ENCODE assay signal across 31 cellular contexts in genomic region chr10:101785801-101786200, GRCh38. TPM values are rescaled to one million over a fixed set of nuclear protein-coding genes. Genes with fewer than 3 reads are reported as not detected.
DNase-seq lines count a peak whose midpoint lies in the region; ATAC-seq, FAIRE-seq and TF ChIP-seq lines count a peak whose summit lies in the region.
"Had no signal": no experiment of that assay in that cellular context is flagged by ENCODE, and none has a peak within 500 bp of the region (broad histone marks: within the 10 kb centered on the region; RNA-seq: fewer than 3 reads in every experiment).

No MANE protein-coding gene starts in this region.

- CTCF ChIA-PET in Calu3 (lab: Charles Lee) (no interaction called here), GM12878 (lab: Yijun Ruan, JAX) (interaction anchor here (0.6 to 9.8 kb wide), 2 partner anchors 56 to 185 kb away, joined by 3 to 334 read pairs; no protein-coding TSS in a partner anchor)

- no peak overlapping the region for H3K4me2 ChIP-seq in GM12878 (ENCODE audit: control insufficient read depth, insufficient read depth)
- H3K4me2 ChIP-seq: smooth muscle cell had no signal

- H3K36me3 Mint-ChIP-seq in activated T-cell treated with anti-CD3 and anti-CD28 coated beads, Interleukin-2, amount 50 U/mL, for 72 hours (ENCODE audit: insufficient read depth in 2 of 2) = peaks cover 0 to 12% of the 10 kb centered on the region in 2 donors
- peaks cover 32% of the 10 kb centered on the region for H3K36me3 Mint-ChIP-seq in activated T-cell treated with anti-CD3 and anti-CD28 coated beads, Interleukin-2, amount 50 U/mL, for 4 hours (ENCODE audit: insufficient read depth)
- peaks cover 59% of the 10 kb centered on the region for H3K36me3 Mint-ChIP-seq in Calu3 (ENCODE audit: insufficient read depth, unreplicated experiment)
- peaks cover 36% of the 10 kb centered on the region for H3K36me3 Mint-ChIP-seq in nephron (ENCODE audit: low read depth)

- peak overlapping the region; percentile 14 for H3K27ac Mint-ChIP-seq in activated T-cell treated with anti-CD3 and anti-CD28 coated beads, Interleukin-2, amount 50 U/mL, for 72 hours
- H3K27ac Mint-ChIP-seq in Calu3 (ENCODE audit: unreplicated experiment) (peak overlapping the region; percentile 52), nephron (no peak overlapping the region)
- H3K27ac Mint-ChIP-seq: dendritic cell treated with granulocyte-macrophage colony-stimulating factor and Interleukin-4, amounts not matched to agents 40 ng/mL and 50 ng/mL, for 4 days had no signal

- H4K20me1 ChIP-seq in GM12878 (ENCODE audit: control insufficient read depth, insufficient read depth) = no peaks in the 10 kb centered on the region

- H3K4me1 Mint-ChIP-seq in activated T-cell treated with anti-CD3 and anti-CD28 coated beads, Interleukin-2, amount 50 U/mL, for 72 hours (ENCODE audit: low read depth) = peaks cover 43% of the 10 kb centered on the region
- peaks cover 40% of the 10 kb centered on the region for H3K4me1 Mint-ChIP-seq in activated T-cell treated with anti-CD3 and anti-CD28 coated beads, Interleukin-2, amount 50 U/mL, for 4 hours (ENCODE audit: low read depth)
- H3K4me1 Mint-ChIP-seq in Calu3 (ENCODE audit: low read depth, unreplicated experiment) (peaks cover 34% of the 10 kb centered on the region), nephron (peaks cover 36% of the 10 kb centered on the region)

- RAD21 ChIA-PET in GM12878 (lab: Charles Lee; ENCODE audit: unreplicated experiment) = interaction anchor here (7.9 kb wide), 1 partner anchor 185 kb away, joined by 172 read pairs; no protein-coding TSS in a partner anchor

- H3K36me3 ChIP-seq in GM12878 (ENCODE audit: control insufficient read depth in 2 of 2, insufficient read depth in 2 of 2, low read length in 1 of 2) = peaks cover 6 to 29% of the 10 kb centered on the region in 2 experiments

- no peak for TF ChIP-seq CTCF in Calu3 (IDR thresholded peaks at IDR 0.05; ENCODE audit: unreplicated experiment)
- no peak for TF ChIP-seq CTCF in GM12878 (IDR thresholded peaks at IDR 0.05 in 2 of 3, conservative IDR thresholded peaks at IDR 0.05 in 1 of 3; ENCODE audit: control insufficient read depth in 2 of 3, extremely low read depth in 1 of 3, insufficient read depth in 1 of 3, low read depth in 3 of 3, low read length in 3 of 3)
- no peak for TF ChIP-seq CTCF in nephron (IDR thresholded peaks at IDR 0.05; ENCODE audit: unreplicated experiment in 3 of 3)

- POLR2A ChIA-PET in GM12878 (lab: Charles Lee) = interaction anchor here (0.6 kb wide), 1 partner anchor 53 kb away, joined by 3 read pairs; no protein-coding TSS in a partner anchor

- peaks cover 11% of the 10 kb centered on the region for H3K79me2 ChIP-seq in GM12878 (ENCODE audit: control insufficient read depth, insufficient read depth, low read length)

- no peaks in the 10 kb centered on the region for H3K27me3 ChIP-seq in GM12878 (replicated peaks in 1 of 2; ENCODE audit: control insufficient read depth in 2 of 2, insufficient read depth in 2 of 2, low read length in 1 of 2)
- H3K27me3 ChIP-seq: ascending aorta, BE2C, left lung, SJCRH30 had no signal

- no peak overlapping the region for H2AFZ ChIP-seq in GM12878 (ENCODE audit: control insufficient read depth, low read depth, low read length)

- TF ChIP-seq POLR2A in GM12878 (IDR thresholded peaks at IDR 0.05; ENCODE audit: low read depth, low read length) = no peak

- no peak overlapping the region for H3K9ac ChIP-seq in GM12878 (ENCODE audit: control insufficient read depth, insufficient read depth, low read length)

- FAIRE-seq in GM12878 (lab: Jason Lieb, UNC) = no peak
- FAIRE-seq: HTR-8/SVneo, islet of Langerhans, RCC 7860 had no signal

- ATAC-seq in activated T-cell treated with anti-CD3 and anti-CD28 coated beads, Interleukin-2, amount 50 U/mL, for 72 hours (replicated peaks in 1 of 2) = no peak
- ATAC-seq in activated T-cell treated with anti-CD3 and anti-CD28 coated beads, Interleukin-2, amount 50 U/mL, for 4 hours = no peak
- ATAC-seq in GM12878 (no peak), HG03135 (IDR thresholded peaks at IDR 0.05; ENCODE audit: unreplicated experiment) (no peak)
- ATAC-seq: left lung had no signal

- peaks cover 17% of the 10 kb centered on the region for H3K4me1 ChIP-seq in GM12878 (ENCODE audit: control insufficient read depth, insufficient read depth, low read length)

- no peak for TF ChIP-seq RAD21 in GM12878 (IDR thresholded peaks at IDR 0.05; ENCODE audit: insufficient read depth, low read depth, low read length)

- no peak overlapping the region for H3K27ac ChIP-seq in GM12878 (ENCODE audit: control insufficient read depth, insufficient read depth)
- H3K27ac ChIP-seq: ascending aorta, left lung, SJCRH30 had no signal

- WGBS in GM12878 (ENCODE audit: insufficient coverage, insufficient replicate concordance, low lambda C conversion rate, missing lambda C conversion rate) = 100% methylated on average over 2 of the region's 2 CpGs

- no peak for TF ChIP-seq EP300 in GM12878 (IDR thresholded peaks at IDR 0.05; ENCODE audit: borderline replicate concordance in 1 of 2, control insufficient read depth in 1 of 2, low read depth in 2 of 2, low read length in 2 of 2)

- H3K9me3 ChIP-seq in GM12878 (replicated peaks; ENCODE audit: control insufficient read depth, insufficient read depth, low read length) = no peaks in the 10 kb centered on the region
- H3K9me3 ChIP-seq: ascending aorta, BE2C, left lung, SJCRH30 had no signal

- H3K9me3 Mint-ChIP-seq in activated T-cell treated with anti-CD3 and anti-CD28 coated beads, Interleukin-2, amount 50 U/mL, for 72 hours = no peaks in the 10 kb centered on the region
- H3K9me3 Mint-ChIP-seq in activated T-cell treated with anti-CD3 and anti-CD28 coated beads, Interleukin-2, amount 50 U/mL, for 4 hours = no peaks in the 10 kb centered on the region
- H3K9me3 Mint-ChIP-seq in Calu3 (ENCODE audit: low read depth, unreplicated experiment) (no peaks in the 10 kb centered on the region), nephron (no peaks in the 10 kb centered on the region)
- H3K9me3 Mint-ChIP-seq: central memory CD8-positive, alpha-beta T cell; dendritic cell treated with granulocyte-macrophage colony-stimulating factor and Interleukin-4, amounts not matched to agents 40 ng/mL and 50 ng/mL, for 4 days; H9 had no signal

- in situ Hi-C loops in GM12878 (cut with MboI) = no loop called here

- no peak overlapping the region for H3K4me3 Mint-ChIP-seq in activated T-cell treated with anti-CD3 and anti-CD28 coated beads, Interleukin-2, amount 50 U/mL, for 72 hours
- no peak overlapping the region for H3K4me3 Mint-ChIP-seq in activated T-cell treated with anti-CD3 and anti-CD28 coated beads, Interleukin-2, amount 50 U/mL, for 4 hours
- no peak overlapping the region for H3K4me3 Mint-ChIP-seq in Calu3 (ENCODE audit: low read depth, unreplicated experiment)
- peak overlapping the region; percentile 1 to 57 (median 1) for H3K4me3 Mint-ChIP-seq in nephron
- H3K4me3 Mint-ChIP-seq: central memory CD8-positive, alpha-beta T cell; dendritic cell treated with granulocyte-macrophage colony-stimulating factor and Interleukin-4, amounts not matched to agents 40 ng/mL and 50 ng/mL, for 4 days; H9 had no signal

- H3K27me3 Mint-ChIP-seq in activated T-cell treated with anti-CD3 and anti-CD28 coated beads, Interleukin-2, amount 50 U/mL, for 72 hours (ENCODE audit: low read depth) = no peaks in the 10 kb centered on the region
- no peaks in the 10 kb centered on the region for H3K27me3 Mint-ChIP-seq in activated T-cell treated with anti-CD3 and anti-CD28 coated beads, Interleukin-2, amount 50 U/mL, for 4 hours (ENCODE audit: low read depth)
- H3K27me3 Mint-ChIP-seq in Calu3 (ENCODE audit: unreplicated experiment) (no peaks in the 10 kb centered on the region), nephron (ENCODE audit: low read depth) (peaks cover 16% of the 10 kb centered on the region)
- H3K27me3 Mint-ChIP-seq: central memory CD8-positive, alpha-beta T cell had no signal

- no peak for DNase-seq in activated T-cell treated with anti-CD3 and anti-CD28 coated beads, Interleukin-2, amount 50 U/mL, for 72 hours
- DNase-seq in activated T-cell treated with anti-CD3 and anti-CD28 coated beads, Interleukin-2, amount 50 U/mL, for 4 hours = no peak
- DNase-seq in Calu3 (no peak), GM12878 (ENCODE audit: low read depth, low spot score) (no peak), GOT3 (lab: John Stamatoyannopoulos, UW) (no peak)
- no peak for DNase-seq in stimulated activated CD4-positive, alpha-beta T cell treated with anti-CD3 and anti-CD28 coated beads, Interleukin-4, amount 100 ng/mL, for 1 hour
- DNase-seq: activated CD8-positive, alpha-beta memory T cell treated with anti-CD3 and anti-CD28 coated beads for 24 hours; activated naive CD4-positive, alpha-beta T cell; BE2C; DMS79 treated with DMSO at 0.1 percent for 48 hours; GF-D8; H9; KG1; left lung; NCI-H1417 treated with DMSO at 0.1 percent for 48 hours; NCI-H2081; NCI-H226; retina; SJCRH30; stimulated activated CD4-positive, alpha-beta T cell treated with anti-CD3 and anti-CD28 coated beads, Interleukin-1b, Interleukin-23, amount 100 ng/mL, for 48 hours; trophoblast cell had no signal

- intact Hi-C loops in Calu3 (cut with micrococcal nuclease; ENCODE audit: unreplicated experiment) (no loop called here), GM12878 (cut with micrococcal nuclease; ENCODE audit: unreplicated experiment) (loop anchor here (10.0 kb wide), 1 partner anchor 431 kb away; the partner anchor contains the start of gene BTRC)

- H3K4me3 ChIP-seq in GM12878 = no peak overlapping the region
- H3K4me3 ChIP-seq: ascending aorta, left lung, SJCRH30, smooth muscle cell had no signal

- BruUV-seq in Calu3 (replicated peaks; lab: Mats Ljungman, UMichigan) = no TSS peak
- BruUV-seq in GM12878 (replicated peaks; lab: Mats Ljungman, UMichigan) = TSS peak; percentile 59

- SMC1A ChIA-PET in GM12878 (lab: Charles Lee; ENCODE audit: uncharacterized antibody, unreplicated experiment) = interaction anchor here (1.0 to 7.9 kb wide), 5 partner anchors 27 to 224 kb away, joined by 3 to 139 read pairs (median 3); no protein-coding TSS in a partner anchor

RNA-seq across cellular contexts. Expression of gene NPM3, which starts 2.6 kb away (rescaled TPM):
- 100 to 1,000 TPM in 1 of 2 donors, 10 to 100 TPM in 1; 94.5 to 113 TPM for total RNA-seq in activated T-cell treated with anti-CD3 and anti-CD28 coated beads, Interleukin-2, amount 50 U/mL, for 72 hours
- total RNA-seq in activated T-cell treated with anti-CD3 and anti-CD28 coated beads, Interleukin-2, amount 50 U/mL, for 4 hours = 100 to 1,000 TPM; 213 to 285 (median 265) TPM
- 51.1 and 51.5 TPM in 2 replicates for total RNA-seq in Calu3 (2022)
- total RNA-seq in GM12878 (2013; cell fraction: nucleolus; rRNA removed) = 6.9 and 11.1 TPM in 2 replicates
- total RNA-seq in GM12878 (2014; rRNA removed) = 146 and 149 TPM in 2 replicates
- total RNA-seq in GM12878 (2014; rRNA removed; fragmentation: Illumina TruSeq; extraction: Trizol) = 102 and 106 TPM in 2 replicates
- total RNA-seq in GM12878 (2021) = 113 and 118 TPM in 2 replicates
- polyA plus RNA-seq in GM12878 (2011; ENCODE audit: low read depth) = 16.8 TPM
- polyA plus RNA-seq in GM12878 (2011; rRNA removed) = 39.6 and 84.5 TPM in 2 replicates
- 149 and 172 TPM in 2 replicates for polyA plus RNA-seq in GM12878 (2011; cell fraction: cytosol; rRNA removed)
- polyA plus RNA-seq in GM12878 (2011; cell fraction: nucleus; rRNA removed) = 69.2 and 88.2 TPM in 2 replicates
- 54.8 and 56.4 TPM in 2 replicates for polyA plus RNA-seq in GM12878 (2012)
- 78.2 and 171 TPM in 2 replicates for polyA plus RNA-seq in GM12878 (2014; fragmentation: Illumina TruSeq; extraction: Trizol)
- 10 to 100 TPM; 19.7 to 49.6 TPM for polyA plus RNA-seq in GM12878 (2014; fragmentation: Nextera tagmentation; extraction: Ambion mirVana)
- 127 and 145 TPM in 2 replicates for polyA plus RNA-seq in GM12878 (2014; rRNA removed)
- polyA plus RNA-seq in GM12878 (2016; fragmentation: Nextera tagmentation; extraction: Ambion mirVana) = 10 to 100 TPM; 13.0 to 13.2 TPM
- 38.4 and 70.9 TPM in 2 replicates for polyA minus RNA-seq in GM12878 (2011; rRNA and poly(A)+ RNA removed)
- 14.9 and 23.0 TPM in 2 replicates for polyA minus RNA-seq in GM12878 (2011; cell fraction: cytosol; rRNA and poly(A)+ RNA removed)
- 6.9 and 9.1 TPM in 2 replicates for polyA minus RNA-seq in GM12878 (2011; cell fraction: nucleus; rRNA and poly(A)+ RNA removed)

RNA-seq across cellular contexts. Expression of gene FGF8, which starts 9.9 kb away (rescaled TPM):
- under 1 TPM; 0.43 to 0.49 TPM for total RNA-seq in activated T-cell treated with anti-CD3 and anti-CD28 coated beads, Interleukin-2, amount 50 U/mL, for 72 hours
- under 1 TPM in 1 of 3 donors, not detected in 2; 0.24 TPM for total RNA-seq in activated T-cell treated with anti-CD3 and anti-CD28 coated beads, Interleukin-2, amount 50 U/mL, for 4 hours
- total RNA-seq in Calu3 (2022) = not detected in 2 replicates
- total RNA-seq in GM12878 (2013; cell fraction: nucleolus; rRNA removed) = not detected in 2 replicates
- total RNA-seq in GM12878 (2014; rRNA removed) = not detected in 2 replicates
- not detected in 2 replicates for total RNA-seq in GM12878 (2014; rRNA removed; fragmentation: Illumina TruSeq; extraction: Trizol)
- total RNA-seq in GM12878 (2021) = not detected in 2 replicates
- not detected for polyA plus RNA-seq in GM12878 (2011; ENCODE audit: low read depth)
- polyA plus RNA-seq in GM12878 (2011; rRNA removed) = 0.08 TPM in 1 of 2 replicates, not detected in the other
- 0.15 and 0.19 TPM in 2 replicates for polyA plus RNA-seq in GM12878 (2011; cell fraction: cytosol; rRNA removed)
- polyA plus RNA-seq in GM12878 (2011; cell fraction: nucleus; rRNA removed) = 0.85 TPM in 2 replicates
- not detected in 2 replicates for polyA plus RNA-seq in GM12878 (2012)
- polyA plus RNA-seq in GM12878 (2014; fragmentation: Illumina TruSeq; extraction: Trizol) = not detected in 2 replicates
- polyA plus RNA-seq in GM12878 (2014; fragmentation: Nextera tagmentation; extraction: Ambion mirVana) = not detected
- polyA plus RNA-seq in GM12878 (2014; rRNA removed) = 0.17 TPM in 1 of 2 replicates, not detected in the other
- polyA plus RNA-seq in GM12878 (2016; fragmentation: Nextera tagmentation; extraction: Ambion mirVana) = under 1 TPM in 1 of 2 experiments, not detected in 1; 0.43 TPM
- 0.26 TPM in 1 of 2 replicates, not detected in the other for polyA minus RNA-seq in GM12878 (2011; rRNA and poly(A)+ RNA removed)
- polyA minus RNA-seq in GM12878 (2011; cell fraction: cytosol; rRNA and poly(A)+ RNA removed) = not detected in 2 replicates
- polyA minus RNA-seq in GM12878 (2011; cell fraction: nucleus; rRNA and poly(A)+ RNA removed) = not detected in 2 replicates
- total RNA-seq: ascending aorta, left lung, osteocyte, smooth muscle cell had no signal
- polyA plus RNA-seq: smooth muscle cell had no signal

RNA-seq across cellular contexts. Expression of gene OGA, which starts 32.4 kb away (rescaled TPM):
- total RNA-seq in activated T-cell treated with anti-CD3 and anti-CD28 coated beads, Interleukin-2, amount 50 U/mL, for 72 hours = 100 to 1,000 TPM; 165 to 170 TPM
- 10 to 100 TPM; 52.0 to 72.2 (median 64.5) TPM for total RNA-seq in activated T-cell treated with anti-CD3 and anti-CD28 coated beads, Interleukin-2, amount 50 U/mL, for 4 hours
- total RNA-seq in Calu3 (2022) = 59.0 and 63.3 TPM in 2 replicates
- 764 and 795 TPM in 2 replicates for total RNA-seq in GM12878 (2013; cell fraction: nucleolus; rRNA removed)
- 82.5 and 101 TPM in 2 replicates for total RNA-seq in GM12878 (2014; rRNA removed)
- 107 and 115 TPM in 2 replicates for total RNA-seq in GM12878 (2014; rRNA removed; fragmentation: Illumina TruSeq; extraction: Trizol)
- total RNA-seq in GM12878 (2021) = 75.1 and 87.8 TPM in 2 replicates
- polyA plus RNA-seq in GM12878 (2011; ENCODE audit: low read depth) = 114 TPM
- polyA plus RNA-seq in GM12878 (2011; rRNA removed) = 145 and 214 TPM in 2 replicates
- 40.0 and 48.8 TPM in 2 replicates for polyA plus RNA-seq in GM12878 (2011; cell fraction: cytosol; rRNA removed)
- polyA plus RNA-seq in GM12878 (2011; cell fraction: nucleus; rRNA removed) = 145 and 164 TPM in 2 replicates
- 134 and 139 TPM in 2 replicates for polyA plus RNA-seq in GM12878 (2012)
- 111 and 154 TPM in 2 replicates for polyA plus RNA-seq in GM12878 (2014; fragmentation: Illumina TruSeq; extraction: Trizol)
- polyA plus RNA-seq in GM12878 (2014; fragmentation: Nextera tagmentation; extraction: Ambion mirVana) = 10 to 100 TPM; 23.0 to 28.3 TPM
- 81.0 and 90.3 TPM in 2 replicates for polyA plus RNA-seq in GM12878 (2014; rRNA removed)
- 10 to 100 TPM; 54.3 to 57.9 TPM for polyA plus RNA-seq in GM12878 (2016; fragmentation: Nextera tagmentation; extraction: Ambion mirVana)
- 82.2 and 106 TPM in 2 replicates for polyA minus RNA-seq in GM12878 (2011; rRNA and poly(A)+ RNA removed)
- 43.4 and 46.9 TPM in 2 replicates for polyA minus RNA-seq in GM12878 (2011; cell fraction: cytosol; rRNA and poly(A)+ RNA removed)
- polyA minus RNA-seq in GM12878 (2011; cell fraction: nucleus; rRNA and poly(A)+ RNA removed) = 57.9 and 58.9 TPM in 2 replicates

RNA-seq across cellular contexts. Expression of gene KCNIP2, which starts 57.8 kb away (rescaled TPM):
- 1 to 10 TPM; 2.2 to 3.1 TPM for total RNA-seq in activated T-cell treated with anti-CD3 and anti-CD28 coated beads, Interleukin-2, amount 50 U/mL, for 72 hours
- total RNA-seq in activated T-cell treated with anti-CD3 and anti-CD28 coated beads, Interleukin-2, amount 50 U/mL, for 4 hours = under 1 TPM; 0.23 to 0.63 (median 0.37) TPM
- total RNA-seq in Calu3 (2022) (3.3 and 4.8 TPM in 2 replicates), GM12878 (2014; rRNA removed) (1.0 and 1.5 TPM in 2 replicates), GM12878 (2014; rRNA removed; fragmentation: Illumina TruSeq; extraction: Trizol) (1.3 and 1.4 TPM in 2 replicates), GM12878 (2021) (1.8 and 3.6 TPM in 2 replicates)
- total RNA-seq in GM12878 (2013; cell fraction: nucleolus; rRNA removed) = 32.3 and 34.5 TPM in 2 replicates
- polyA plus RNA-seq in GM12878 (2011; ENCODE audit: low read depth) = 3.4 TPM
- polyA plus RNA-seq in GM12878 (2011; rRNA removed) (3.4 and 4.3 TPM in 2 replicates), GM12878 (2014; fragmentation: Illumina TruSeq; extraction: Trizol) (2.6 and 2.7 TPM in 2 replicates), GM12878 (2014; fragmentation: Nextera tagmentation; extraction: Ambion mirVana) (1 to 10 TPM in 1 of 2 experiments, under 1 TPM in 1; 0.46 to 1.3 TPM), GM12878 (2014; rRNA removed) (2.1 and 2.3 TPM in 2 replicates), GM12878 (2016; fragmentation: Nextera tagmentation; extraction: Ambion mirVana) (1 to 10 TPM; 1.3 to 1.8 TPM)
- 2.8 and 3.5 TPM in 2 replicates for polyA plus RNA-seq in GM12878 (2011; cell fraction: cytosol; rRNA removed)
- polyA plus RNA-seq in GM12878 (2011; cell fraction: nucleus; rRNA removed) = 19.1 and 26.5 TPM in 2 replicates
- polyA plus RNA-seq in GM12878 (2012) = 4.7 and 5.4 TPM in 2 replicates
- polyA minus RNA-seq in GM12878 (2011; rRNA and poly(A)+ RNA removed) = 3.3 and 3.5 TPM in 2 replicates
- 1.2 TPM in 1 of 2 replicates, not detected in the other for polyA minus RNA-seq in GM12878 (2011; cell fraction: cytosol; rRNA and poly(A)+ RNA removed)
- 2.7 and 3.9 TPM in 2 replicates for polyA minus RNA-seq in GM12878 (2011; cell fraction: nucleus; rRNA and poly(A)+ RNA removed)

Comparison
In these comparisons a context has a peak if more than half of its experiments do, and no peak if none do; other contexts are left out.
1. H3K27ac Mint-ChIP-seq: peak in activated T-cell treated with anti-CD3 and anti-CD28 coated beads, Interleukin-2, amount 50 U/mL, for 72 hours (single experiment) and Calu3 (single experiment); none in nephron (0 of 3).
2. H3K4me3 Mint-ChIP-seq: peak in nephron (3 of 3); none in activated T-cell treated with anti-CD3 and anti-CD28 coated beads, Interleukin-2, amount 50 U/mL, for 72 hours (0 of 2), activated T-cell treated with anti-CD3 and anti-CD28 coated beads, Interleukin-2, amount 50 U/mL, for 4 hours (single experiment) and Calu3 (single experiment).